34 cellular contexts compared by ENCODE assay signal in the genomic region with DNA sequence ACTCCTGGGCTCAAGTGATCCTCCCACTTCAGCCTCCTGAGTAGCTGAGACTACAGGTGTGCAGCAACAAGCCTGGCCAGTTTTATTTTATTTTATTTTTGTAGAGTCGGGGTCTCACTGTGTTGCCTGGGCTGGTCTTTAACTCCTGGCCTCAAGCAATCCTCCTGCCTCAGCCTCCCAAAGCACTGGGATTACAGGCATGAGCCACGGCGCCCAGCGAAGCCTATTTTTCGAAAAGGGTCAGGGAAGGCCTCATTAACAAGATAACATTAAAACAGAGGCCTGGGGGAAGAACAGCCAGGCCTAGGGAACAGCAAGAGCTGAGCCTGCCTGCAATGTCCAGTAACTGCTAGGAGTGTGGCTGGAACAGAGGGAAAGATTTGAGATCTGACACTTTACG.
"Had no signal": no experiment of that assay in that cellular context is flagged by ENCODE, and none has a peak within 500 bp of the region (broad histone marks: within the 10 kb centered on the region; RNA-seq: fewer than 3 reads in every experiment).

No MANE protein-coding gene starts in this region.

- ATAC-seq: activated naive CD4-positive, alpha-beta T cell treated with anti-CD3 and anti-CD28 coated beads, Interleukin-2, amount 50 U/mL, for 72 hours; activated naive CD8-positive, alpha-beta T cell treated with anti-CD3 and anti-CD28 coated beads, Interleukin-2, amount 50 U/mL, for 24 hours; activated T-cell treated with anti-CD3 and anti-CD28 coated beads, Interleukin-2, amount 50 U/mL, for 4 hours; activated T-cell treated with anti-CD3 and anti-CD28 coated beads, Interleukin-2, amount 50 U/mL, for 72 hours; activated T-helper 17 cell treated with anti-CD3 and anti-CD28 coated beads, Interleukin-2, amount 50 U/mL, for 72 hours; body of pancreas had no signal

- H3K27ac ChIP-seq: adrenal gland, ascending aorta, body of pancreas, brain microvascular endothelial cell, breast epithelium, cardiac muscle cell had no signal

- H3K4me1 ChIP-seq: adrenal gland, ascending aorta, body of pancreas, breast epithelium had no signal

- FAIRE-seq: astrocyte, bronchial epithelial cell had no signal

- H3K9me3 ChIP-seq: adrenal gland, ascending aorta, body of pancreas, breast epithelium had no signal

- DNase-seq: activated effector memory CD4-positive, alpha-beta T cell treated with anti-CD3 and anti-CD28 coated beads, Interleukin-2, amount 50 U/mL, for 16 hours; activated effector memory CD4-positive, alpha-beta T cell treated with Interleukin-2 at 50 U/mL for 16 hours; activated gamma-delta T cell; activated gamma-delta T cell treated with Interleukin-2 at 50 U/mL for 16 hours; activated naive CD4-positive, alpha-beta T cell; activated naive CD4-positive, alpha-beta T cell treated with anti-CD3 and anti-CD28 coated beads for 36 hours; activated naive CD4-positive, alpha-beta T cell treated with anti-CD3 and anti-CD28 coated beads, Interleukin-2, amount 10 ng/mL, durations not matched to agents 7 days and 5 days; activated naive CD4-positive, alpha-beta T cell treated with anti-CD3 and anti-CD28 coated beads, Interleukin-2, amount 50 U/mL, for 16 hours; activated naive CD4-positive, alpha-beta T cell treated with Interleukin-2 at 50 U/mL for 16 hours; activated naive CD8-positive, alpha-beta T cell treated with anti-CD3 and anti-CD28 coated beads for 36 hours; activated naive CD8-positive, alpha-beta T cell treated with anti-CD3 and anti-CD28 coated beads, Interleukin-2, amount 10 ng/mL, durations not matched to agents 7 days and 5 days; activated naive CD8-positive, alpha-beta T cell treated with anti-CD3 and anti-CD28 coated beads, Interleukin-2, amount 50 U/mL, for 24 hours; activated T-cell treated with anti-CD3 and anti-CD28 coated beads, Interleukin-2, amount 50 U/mL, for 1 hour; activated T-cell treated with anti-CD3 and anti-CD28 coated beads, Interleukin-2, amount 50 U/mL, for 24 hours; activated T-cell treated with anti-CD3 and anti-CD28 coated beads, Interleukin-2, amount 50 U/mL, for 4 hours; activated T-cell treated with anti-CD3 and anti-CD28 coated beads, Interleukin-2, amount 50 U/mL, for 48 hours; activated T-cell treated with anti-CD3 and anti-CD28 coated beads, Interleukin-2, amount 50 U/mL, for 72 hours; amniotic stem cell; amygdala; anterior cingulate cortex; aorta; body of pancreas; brain microvascular endothelial cell; caudate nucleus; central memory CD4-positive, alpha-beta T cell; cerebellar nuclear complex had no signal

- H3K4me3 ChIP-seq: adrenal gland, ascending aorta, body of pancreas, breast epithelium, cardiac muscle cell had no signal

- H3K27me3 ChIP-seq: adrenal gland, ascending aorta, body of pancreas, brain microvascular endothelial cell had no signal

- H3K36me3 ChIP-seq: adrenal gland, ascending aorta, brain microvascular endothelial cell, breast epithelium, cardiac muscle cell had no signal
